Comparison of ENCODE assay signal across 1 cellular context in the genomic region with DNA sequence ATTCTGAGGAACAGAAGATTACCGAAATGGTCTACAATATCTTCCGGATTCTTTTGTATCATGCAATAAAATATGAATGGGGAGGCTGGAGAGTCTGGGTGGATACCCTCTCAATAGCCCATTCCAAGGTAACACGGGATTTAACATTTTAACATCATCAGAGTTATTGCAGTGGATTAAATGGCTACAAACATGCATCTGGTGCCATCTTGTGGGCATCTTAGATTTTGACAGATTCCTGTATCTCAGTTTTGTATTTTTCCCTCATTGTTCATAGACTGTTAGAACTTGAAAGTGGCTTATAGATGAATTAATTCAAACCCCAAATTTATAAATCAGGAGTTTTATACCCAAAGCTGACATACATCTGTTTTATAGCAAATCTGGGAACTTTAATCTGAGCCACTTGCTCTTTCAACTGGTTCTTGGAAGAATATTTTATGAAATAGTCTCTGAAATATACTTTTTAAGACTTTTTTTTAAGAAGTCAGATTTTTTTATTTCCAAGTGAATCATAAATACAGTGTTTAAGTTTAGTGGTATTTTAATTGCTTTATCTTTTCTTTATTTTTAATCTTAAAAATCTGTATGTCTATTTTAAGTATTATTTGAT.
TF ChIP-seq lines count a peak whose summit lies in the region.

No MANE protein-coding gene starts in this region.

TF ChIP-seq in liver, 16 proteins besides CTCF, POLR2A, EP300 and RAD21 (continued from another document):
- TF ChIP-seq, protein P1, sequence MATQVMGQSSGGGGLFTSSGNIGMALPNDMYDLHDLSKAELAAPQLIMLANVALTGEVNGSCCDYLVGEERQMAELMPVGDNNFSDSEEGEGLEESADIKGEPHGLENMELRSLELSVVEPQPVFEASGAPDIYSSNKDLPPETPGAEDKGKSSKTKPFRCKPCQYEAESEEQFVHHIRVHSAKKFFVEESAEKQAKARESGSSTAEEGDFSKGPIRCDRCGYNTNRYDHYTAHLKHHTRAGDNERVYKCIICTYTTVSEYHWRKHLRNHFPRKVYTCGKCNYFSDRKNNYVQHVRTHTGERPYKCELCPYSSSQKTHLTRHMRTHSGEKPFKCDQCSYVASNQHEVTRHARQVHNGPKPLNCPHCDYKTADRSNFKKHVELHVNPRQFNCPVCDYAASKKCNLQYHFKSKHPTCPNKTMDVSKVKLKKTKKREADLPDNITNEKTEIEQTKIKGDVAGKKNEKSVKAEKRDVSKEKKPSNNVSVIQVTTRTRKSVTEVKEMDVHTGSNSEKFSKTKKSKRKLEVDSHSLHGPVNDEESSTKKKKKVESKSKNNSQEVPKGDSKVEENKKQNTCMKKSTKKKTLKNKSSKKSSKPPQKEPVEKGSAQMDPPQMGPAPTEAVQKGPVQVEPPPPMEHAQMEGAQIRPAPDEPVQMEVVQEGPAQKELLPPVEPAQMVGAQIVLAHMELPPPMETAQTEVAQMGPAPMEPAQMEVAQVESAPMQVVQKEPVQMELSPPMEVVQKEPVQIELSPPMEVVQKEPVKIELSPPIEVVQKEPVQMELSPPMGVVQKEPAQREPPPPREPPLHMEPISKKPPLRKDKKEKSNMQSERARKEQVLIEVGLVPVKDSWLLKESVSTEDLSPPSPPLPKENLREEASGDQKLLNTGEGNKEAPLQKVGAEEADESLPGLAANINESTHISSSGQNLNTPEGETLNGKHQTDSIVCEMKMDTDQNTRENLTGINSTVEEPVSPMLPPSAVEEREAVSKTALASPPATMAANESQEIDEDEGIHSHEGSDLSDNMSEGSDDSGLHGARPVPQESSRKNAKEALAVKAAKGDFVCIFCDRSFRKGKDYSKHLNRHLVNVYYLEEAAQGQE (IDR thresholded peaks at IDR 0.05): no peak
- no peak for TF ChIP-seq YY1 (IDR thresholded peaks at IDR 0.05)
- TF ChIP-seq GABPA (IDR thresholded peaks at IDR 0.05 in 1 of 2, conservative IDR thresholded peaks at IDR 0.05 in 1 of 2): no peak
- no peak for TF ChIP-seq MAX (IDR thresholded peaks at IDR 0.05)
- TF ChIP-seq NR2F2 (IDR thresholded peaks at IDR 0.05): no peak
- no peak for TF ChIP-seq JUND (IDR thresholded peaks at IDR 0.05)
- no peak for TF ChIP-seq HNF4G (IDR thresholded peaks at IDR 0.05)
- TF ChIP-seq, protein P2, sequence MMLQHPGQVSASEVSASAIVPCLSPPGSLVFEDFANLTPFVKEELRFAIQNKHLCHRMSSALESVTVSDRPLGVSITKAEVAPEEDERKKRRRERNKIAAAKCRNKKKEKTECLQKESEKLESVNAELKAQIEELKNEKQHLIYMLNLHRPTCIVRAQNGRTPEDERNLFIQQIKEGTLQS (IDR thresholded peaks at IDR 0.05): no peak
- no peak for TF ChIP-seq FOXA2 (IDR thresholded peaks at IDR 0.05)
- TF ChIP-seq EGR1 (IDR thresholded peaks at IDR 0.05; ENCODE audit: low read depth in 2 of 2): no peak
